In genomic region chr4:30755306-30755705, GRCh38 we compare ENCODE assay signal across 1 cellular context.
TF ChIP-seq lines count a peak whose summit lies in the region.

No MANE protein-coding gene starts in this region.

TF ChIP-seq in SK-N-SH treated with all-trans-retinoic acid at 6 μM for 48 hours, 23 proteins besides CTCF, POLR2A, EP300 and RAD21 (continued from another document):
- TF ChIP-seq TSHZ2 (CRISPR knock-in tag; IDR thresholded peaks at IDR 0.05) (no peak), PPARA (CRISPR knock-in tag; IDR thresholded peaks at IDR 0.05; ENCODE audit: borderline replicate concordance) (no peak), CREB5 (CRISPR knock-in tag; IDR thresholded peaks at IDR 0.05; ENCODE audit: low read depth) (no peak), ZFP30 (CRISPR knock-in tag; IDR thresholded peaks at IDR 0.05) (no peak)
